8 cellular contexts compared by ENCODE assay signal in the genomic region with DNA sequence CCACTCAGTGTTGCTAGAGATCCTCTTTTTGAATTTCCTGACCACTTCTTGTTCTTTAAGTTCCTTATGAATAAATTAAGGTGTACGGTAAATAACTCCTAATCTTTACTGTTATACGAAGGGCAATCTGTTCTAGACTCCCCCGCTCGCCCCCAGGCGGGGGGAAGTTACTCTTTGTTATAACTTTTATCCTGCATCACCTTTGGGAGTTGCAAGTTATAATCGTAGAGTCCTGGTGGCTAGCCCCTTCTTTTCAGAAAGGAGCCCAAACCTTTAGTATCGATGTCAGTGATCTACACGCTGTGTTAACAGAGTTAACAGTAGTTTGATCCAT.
DNase-seq lines count a peak whose midpoint lies in the region; ATAC-seq and TF ChIP-seq lines count a peak whose summit lies in the region.

No MANE protein-coding gene starts in this region.

- TF ChIP-seq CTCF in fibroblast of mammary gland (conservative IDR thresholded peaks at IDR 0.05; ENCODE audit: control insufficient read depth, insufficient read depth, low read depth, low read length) (no peak), retinal pigment epithelial cell (conservative IDR thresholded peaks at IDR 0.05; ENCODE audit: low read depth, low read length) (no peak)

- DNase-seq in DMS53 treated with DMSO at 0.1 percent for 48 hours (lab: John Stamatoyannopoulos, UW; ENCODE audit: unreplicated experiment): peak; percentile 36
- no peak for DNase-seq in DMS53 (lab: John Stamatoyannopoulos, UW)
- peak; percentile 80 for DNase-seq in SKM-1 treated with dmso at 0.1 percent for 144 hours (lab: John Stamatoyannopoulos, UW; ENCODE audit: unreplicated experiment)
- DNase-seq in fibroblast of mammary gland (ENCODE audit: low read depth): no peak
- DNase-seq in retinal pigment epithelial cell (ENCODE audit: low read depth): no peak
- DNase-seq in NCI-H2029 treated with DMSO at 0.1 percent for 48 hours (lab: John Stamatoyannopoulos, UW): no peak

- peak overlapping the region; percentile 82 for H3K4me3 ChIP-seq in fibroblast of mammary gland (ENCODE audit: control insufficient read depth, low read depth, low read length)
- peak overlapping the region; percentile 91 for H3K4me3 ChIP-seq in retinal pigment epithelial cell (ENCODE audit: low read length)

- no peak for ATAC-seq in HG03159 (IDR thresholded peaks at IDR 0.05; ENCODE audit: unreplicated experiment)
- ATAC-seq in GM19452 (IDR thresholded peaks at IDR 0.05; ENCODE audit: unreplicated experiment): no peak

Comparison
In these comparisons a context has a peak if more than half of its experiments do, and no peak if none do; other contexts are left out.
1. DNase-seq: peak in DMS53 treated with DMSO at 0.1 percent for 48 hours (single experiment) and SKM-1 treated with dmso at 0.1 percent for 144 hours (single experiment); none in DMS53 (single experiment), fibroblast of mammary gland (single experiment), retinal pigment epithelial cell (single experiment) and NCI-H2029 treated with DMSO at 0.1 percent for 48 hours (single experiment).